Comparison of ENCODE assay signal across 8 cellular contexts in the genomic region with DNA sequence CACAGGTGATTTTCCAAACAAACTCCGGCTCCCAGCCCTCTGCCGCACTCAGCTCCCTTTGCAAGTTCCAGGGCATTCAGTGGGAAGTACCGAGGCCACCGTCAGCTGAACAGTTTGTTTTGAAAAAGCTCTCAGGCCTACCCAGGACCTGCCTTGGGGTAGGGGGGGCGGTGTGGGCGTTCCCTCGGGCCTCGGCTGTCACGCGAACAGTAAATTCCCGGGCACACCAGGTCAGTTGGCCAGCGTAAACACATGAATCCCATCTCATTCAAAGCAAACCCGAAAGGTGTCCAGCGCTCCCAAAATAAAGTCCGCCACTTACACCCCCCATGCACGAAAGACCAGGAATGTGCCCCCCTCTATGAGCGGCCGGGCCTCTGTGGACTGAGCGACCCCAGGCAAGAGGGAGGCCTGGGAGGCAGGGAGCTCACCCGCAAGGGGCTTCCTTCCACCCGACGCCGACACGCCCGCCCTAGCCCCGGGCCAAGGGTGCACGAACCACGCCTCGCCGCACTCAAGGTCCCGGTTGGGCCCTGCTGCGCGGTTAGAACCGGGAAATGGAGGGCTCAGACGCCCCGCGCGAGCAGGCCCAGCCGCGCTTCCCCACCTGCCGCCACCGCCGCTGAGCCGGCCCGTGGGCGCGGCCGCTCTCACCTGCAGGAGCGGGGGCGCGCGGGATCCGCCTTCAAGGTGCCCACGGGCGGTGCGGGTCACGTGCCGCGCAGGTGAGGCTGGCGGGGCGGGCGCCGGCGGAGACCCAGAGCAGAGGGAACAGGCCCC. TPM values are rescaled to one million over a fixed set of nuclear protein-coding genes. Genes with fewer than 3 reads are reported as not detected.
DNase-seq lines count a peak whose midpoint lies in the region; ATAC-seq and TF ChIP-seq lines count a peak whose summit lies in the region.

A gene with protein sequence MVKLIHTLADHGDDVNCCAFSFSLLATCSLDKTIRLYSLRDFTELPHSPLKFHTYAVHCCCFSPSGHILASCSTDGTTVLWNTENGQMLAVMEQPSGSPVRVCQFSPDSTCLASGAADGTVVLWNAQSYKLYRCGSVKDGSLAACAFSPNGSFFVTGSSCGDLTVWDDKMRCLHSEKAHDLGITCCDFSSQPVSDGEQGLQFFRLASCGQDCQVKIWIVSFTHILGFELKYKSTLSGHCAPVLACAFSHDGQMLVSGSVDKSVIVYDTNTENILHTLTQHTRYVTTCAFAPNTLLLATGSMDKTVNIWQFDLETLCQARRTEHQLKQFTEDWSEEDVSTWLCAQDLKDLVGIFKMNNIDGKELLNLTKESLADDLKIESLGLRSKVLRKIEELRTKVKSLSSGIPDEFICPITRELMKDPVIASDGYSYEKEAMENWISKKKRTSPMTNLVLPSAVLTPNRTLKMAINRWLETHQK (minus strand): TSS at position 775 of the 780 bp plus-strand sequence. CDS start 3,634 bp downstream, outside the sequence.

- peaks cover 0 to 16% (median 0%) of the 10 kb centered on the region in 3 donors for H3K36me3 ChIP-seq in tibial nerve

- peak in 1 of 2 donors; percentile 25 for TF ChIP-seq EP300 in tibial nerve (IDR thresholded peaks at IDR 0.05)

- 1 to 2% methylated on average over 23 to 32 of the region's 64 CpGs for WGBS in tibial nerve, 2 donors

- peak; percentile 27 for ATAC-seq in HG02943 (IDR thresholded peaks at IDR 0.05; ENCODE audit: low read depth, unreplicated experiment)
- peak; percentile 3 to 51 for ATAC-seq in naive thymus-derived CD8-positive, alpha-beta T cell

- peaks cover 0 to 16% (median 12%) of the 10 kb centered on the region in 3 donors for H3K36me3 Mint-ChIP-seq in naive thymus-derived CD8-positive, alpha-beta T cell

- H3K27ac ChIP-seq in 22Rv1 (peak within 1 kb of the TSS; percentile 84), tibial nerve (peak within 1 kb of the TSS; percentile 83 to 95 (median 90))

- no peak for TF ChIP-seq CTCF in 22Rv1 (IDR thresholded peaks at IDR 0.05)
- no peak for TF ChIP-seq CTCF in GM12875 (IDR thresholded peaks at IDR 0.05; ENCODE audit: borderline replicate concordance, insufficient read depth, low read depth, low read length)
- TF ChIP-seq CTCF in tibial nerve (IDR thresholded peaks at IDR 0.05), result no peak

- peaks cover 6 to 57% (median 28%) of the 10 kb centered on the region in 4 donors for H3K4me1 Mint-ChIP-seq in naive thymus-derived CD8-positive, alpha-beta T cell

- no peaks in the 10 kb centered on the region for H3K27me3 Mint-ChIP-seq in naive thymus-derived CD8-positive, alpha-beta T cell

- H3K4me3 Mint-ChIP-seq in naive thymus-derived CD8-positive, alpha-beta T cell, result peak within 1 kb of the TSS; percentile 79 to 94 (median 88)

- peak; percentile 71 for DNase-seq in NCI-H2227 treated with DMSO at 0.1 percent for 48 hours (lab: John Stamatoyannopoulos, UW)
- peak; percentile 58 for DNase-seq in activated T-cell treated with anti-CD3 and anti-CD28 coated beads, Interleukin-2, amount 50 U/mL, for 48 hours
- DNase-seq in fibroblast of peridontal ligament (ENCODE audit: extremely low read depth), result peak; percentile 54
- DNase-seq in naive thymus-derived CD8-positive, alpha-beta T cell, result peak in 6 of 10 donors; percentile 2 to 64 (median 20)
- DNase-seq in tibial nerve (ENCODE audit: low spot score in 2 of 2), result peak; percentile 32 to 37

- H3K9me3 Mint-ChIP-seq in naive thymus-derived CD8-positive, alpha-beta T cell, result no peaks in the 10 kb centered on the region

- TF ChIP-seq POLR2A in tibial nerve (IDR thresholded peaks at IDR 0.05), result no peak

- H3K9me3 ChIP-seq in tibial nerve, result no peaks in the 10 kb centered on the region

- peaks cover 0 to 28% (median 7%) of the 10 kb centered on the region in 4 donors for H3K4me1 ChIP-seq in tibial nerve

- no peaks in the 10 kb centered on the region for H3K27me3 ChIP-seq in tibial nerve

- peak within 1 kb of the TSS; percentile 67 to 95 (median 90) for H3K27ac Mint-ChIP-seq in naive thymus-derived CD8-positive, alpha-beta T cell

- H3K4me3 ChIP-seq in GM12875 (ENCODE audit: low read depth, low read length) (peak within 1 kb of the TSS; percentile 83), tibial nerve (peak within 1 kb of the TSS; percentile 70 to 96 (median 82))

- POLR2A ChIA-PET in naive thymus-derived CD8-positive, alpha-beta T cell (lab: Charles Lee), result interaction anchor here (0.5 to 3.0 kb wide), 5 partner anchors 54 to 1879 kb away, joined by 3 to 18 read pairs (median 3); a partner anchor contains a TSS

RNA-seq across cellular contexts. Expression of the gene that starts here (rescaled TPM):
- total RNA-seq in naive thymus-derived CD8-positive, alpha-beta T cell, result 1 to 10 TPM; 7.6 to 8.8 TPM
- 1 to 10 TPM; 7.5 to 9.0 (median 8.5) TPM for polyA plus RNA-seq in naive thymus-derived CD8-positive, alpha-beta T cell
- 1 to 10 TPM; 4.3 to 7.0 (median 6.1) TPM for total RNA-seq in tibial nerve

Comparison
In these comparisons a context has a peak if more than half of its experiments do, and no peak if none do; other contexts are left out.
1. Peak in every context shown above with its lines: DNase-seq, ATAC-seq, H3K4me3 ChIP-seq and H3K27ac ChIP-seq.
2. DNase-seq: peak in every context shown above with its lines; median percentile 71 in NCI-H2227 treated with DMSO at 0.1 percent for 48 hours; 58 in activated T-cell treated with anti-CD3 and anti-CD28 coated beads, Interleukin-2, amount 50 U/mL, for 48 hours; 54 in fibroblast of peridontal ligament; 34 in tibial nerve; 20 in naive thymus-derived CD8-positive, alpha-beta T cell.